Comparison of ENCODE assay signal across 8 cellular contexts in the genomic region with DNA sequence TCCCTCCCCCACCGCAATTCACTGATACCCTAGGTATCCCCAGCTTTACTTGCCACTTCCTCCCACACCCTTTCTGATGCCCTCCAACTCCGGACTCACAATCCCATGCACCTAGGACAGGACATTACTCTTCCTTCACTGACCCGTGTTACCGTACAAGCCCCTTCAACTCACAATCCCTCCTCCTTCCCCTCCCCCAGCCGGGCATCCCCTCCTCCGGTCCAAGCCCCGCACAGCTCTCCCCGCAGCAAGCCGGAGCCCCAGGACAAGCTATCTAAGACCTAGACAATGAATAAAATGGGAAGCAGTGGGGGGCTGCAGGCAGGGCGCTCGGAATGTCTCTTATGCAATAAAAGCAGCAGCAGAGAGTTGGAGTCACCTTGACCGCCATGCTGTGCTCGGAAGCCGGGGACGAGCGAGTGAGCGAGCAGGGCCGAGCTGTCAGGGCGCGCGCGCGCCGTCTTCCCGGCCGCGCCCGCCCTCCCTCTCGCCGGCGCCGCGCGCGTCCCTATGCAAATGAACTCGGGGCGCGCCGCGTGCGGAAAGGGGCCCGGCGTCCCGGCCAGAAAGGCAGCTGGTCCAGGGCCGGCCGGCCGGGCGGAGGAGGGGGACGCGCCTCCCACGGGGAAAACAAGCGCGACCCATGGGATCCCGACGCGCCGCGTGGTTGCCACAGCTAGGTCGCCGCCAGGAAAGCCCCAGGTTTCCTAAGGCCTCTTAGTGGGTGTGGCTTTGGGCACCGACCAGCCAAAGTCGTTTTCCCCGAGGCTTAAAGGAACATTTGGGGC. TPM values are rescaled to one million over a fixed set of nuclear protein-coding genes. Genes with fewer than 3 reads are reported as not detected.
DNase-seq lines count a peak whose midpoint lies in the region; ATAC-seq and TF ChIP-seq lines count a peak whose summit lies in the region.

A gene with protein sequence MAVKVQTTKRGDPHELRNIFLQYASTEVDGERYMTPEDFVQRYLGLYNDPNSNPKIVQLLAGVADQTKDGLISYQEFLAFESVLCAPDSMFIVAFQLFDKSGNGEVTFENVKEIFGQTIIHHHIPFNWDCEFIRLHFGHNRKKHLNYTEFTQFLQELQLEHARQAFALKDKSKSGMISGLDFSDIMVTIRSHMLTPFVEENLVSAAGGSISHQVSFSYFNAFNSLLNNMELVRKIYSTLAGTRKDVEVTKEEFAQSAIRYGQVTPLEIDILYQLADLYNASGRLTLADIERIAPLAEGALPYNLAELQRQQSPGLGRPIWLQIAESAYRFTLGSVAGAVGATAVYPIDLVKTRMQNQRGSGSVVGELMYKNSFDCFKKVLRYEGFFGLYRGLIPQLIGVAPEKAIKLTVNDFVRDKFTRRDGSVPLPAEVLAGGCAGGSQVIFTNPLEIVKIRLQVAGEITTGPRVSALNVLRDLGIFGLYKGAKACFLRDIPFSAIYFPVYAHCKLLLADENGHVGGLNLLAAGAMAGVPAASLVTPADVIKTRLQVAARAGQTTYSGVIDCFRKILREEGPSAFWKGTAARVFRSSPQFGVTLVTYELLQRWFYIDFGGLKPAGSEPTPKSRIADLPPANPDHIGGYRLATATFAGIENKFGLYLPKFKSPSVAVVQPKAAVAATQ (minus strand): TSS at position 421 of the 788 bp plus-strand sequence. CDS start 30 bp downstream, at position 391.

- peak; percentile 94 for DNase-seq in H7
- peak; percentile 77 for DNase-seq in M059J (ENCODE audit: low read depth)
- peak; percentile 85 for DNase-seq in SK-N-DZ (ENCODE audit: low spot score)
- DNase-seq in activated naive CD4-positive, alpha-beta T cell treated with Interleukin-2 at 50 U/mL for 16 hours, result peak; percentile 72
- DNase-seq in neuronal stem cell (ENCODE audit: low spot score), result peak; percentile 74

- H4K91ac ChIP-seq in neuronal stem cell (ENCODE audit: low read depth, low read length, poor library complexity), result no peak within 1 kb of the TSS

- H3K4me3 ChIP-seq in H7 (ENCODE audit: insufficient read depth, low read depth, low read length) (peak within 1 kb of the TSS; percentile 65), gastroesophageal sphincter (peak within 1 kb of the TSS; percentile 82 to 94), neuronal stem cell (ENCODE audit: low read length in 2 of 2) (peak within 1 kb of the TSS; percentile 65 to 82), subcutaneous abdominal adipose tissue (ENCODE audit: low read depth in 1 of 5, low read length in 5 of 5) (peak within 1 kb of the TSS; percentile 85 to 99 (median 98))

- peak within 1 kb of the TSS; percentile 95 for H3K9ac ChIP-seq in ES-I3 (ENCODE audit: low read depth, low read length)
- peak within 1 kb of the TSS; percentile 55 for H3K9ac ChIP-seq in neuronal stem cell (ENCODE audit: low read depth, low read length, poor library complexity)
- H3K9ac ChIP-seq in subcutaneous abdominal adipose tissue (ENCODE audit: low read length in 5 of 5), result peak within 1 kb of the TSS; percentile 57 to 86 (median 80)

- peaks cover 4% of the 10 kb centered on the region; the same call in 1 of the 2 replicates for H3K4me1 ChIP-seq in ES-I3 (ENCODE audit: insufficient read depth, low read length)
- H3K4me1 ChIP-seq in gastroesophageal sphincter, result peaks cover 5 to 63% (median 5%) of the 10 kb centered on the region in 3 donors
- H3K4me1 ChIP-seq in neuronal stem cell (ENCODE audit: control insufficient read depth in 2 of 2, insufficient read depth in 1 of 2, low read depth in 1 of 2, low read length in 2 of 2), result peaks cover 2 to 6% of the 10 kb centered on the region in 2 donors
- peaks cover 0 to 17% (median 16%) of the 10 kb centered on the region in 5 donors for H3K4me1 ChIP-seq in subcutaneous abdominal adipose tissue (ENCODE audit: control insufficient read depth in 5 of 5, insufficient read depth in 5 of 5, low read length in 5 of 5)

- H3K18ac ChIP-seq in neuronal stem cell (ENCODE audit: low read length), result peak within 1 kb of the TSS; percentile 90

- peak; percentile 95 for ATAC-seq in gastroesophageal sphincter

- H3K14ac ChIP-seq in neuronal stem cell (ENCODE audit: low read length), result no peak within 1 kb of the TSS

- H3K9me3 ChIP-seq in ES-I3 (ENCODE audit: control insufficient read depth, insufficient read depth, low read length), result 0 out of 2 replicates have a peak, but pooled peaks cover 3% of the 10 kb centered on the region
- H3K9me3 ChIP-seq in gastroesophageal sphincter, result no peaks in the 10 kb centered on the region
- H3K9me3 ChIP-seq in neuronal stem cell (replicated peaks in 1 of 2; ENCODE audit: control insufficient read depth in 2 of 2, insufficient read depth in 1 of 2, low read depth in 1 of 2, low read length in 2 of 2), result peaks cover 3 to 4% of the 10 kb centered on the region in 2 donors
- no peaks in the 10 kb centered on the region for H3K9me3 ChIP-seq in subcutaneous abdominal adipose tissue (ENCODE audit: control insufficient read depth in 5 of 5, low read length in 5 of 5)

- peak; percentile 72 to 84 for TF ChIP-seq POLR2A in gastroesophageal sphincter (IDR thresholded peaks at IDR 0.05)

- H2BK12ac ChIP-seq in neuronal stem cell (ENCODE audit: low read length), result no peak within 1 kb of the TSS

- no peaks in the 10 kb centered on the region for H3K27me3 ChIP-seq in H7 (ENCODE audit: control insufficient read depth, insufficient read depth, low read length)
- no peaks in the 10 kb centered on the region for H3K27me3 ChIP-seq in gastroesophageal sphincter
- H3K27me3 ChIP-seq in neuronal stem cell (ENCODE audit: control insufficient read depth in 3 of 3, insufficient read depth in 3 of 3, low read depth in 1 of 3, low read length in 3 of 3), result no peaks in the 10 kb centered on the region
- no peaks in the 10 kb centered on the region for H3K27me3 ChIP-seq in subcutaneous abdominal adipose tissue (ENCODE audit: control insufficient read depth in 5 of 5, insufficient read depth in 4 of 5, low read length in 5 of 5)

- H2BK120ac ChIP-seq in neuronal stem cell (ENCODE audit: low read depth, low read length), result no peak within 1 kb of the TSS

- 0% methylated on average over 4 of the region's 63 CpGs for WGBS in gastroesophageal sphincter (ENCODE audit: low coverage in 1 of 2), 2 donors
- WGBS in neuronal stem cell (ENCODE audit: extremely low coverage in 2 of 2, insufficient read length in 2 of 2, insufficient replicate concordance in 1 of 2), 2 donors, result no CpG with 5 or more reads among the region's 63 CpGs

- H2AFZ ChIP-seq in neuronal stem cell (ENCODE audit: low read length), result peak within 1 kb of the TSS; percentile 99

- no peak within 1 kb of the TSS for H2BK15ac ChIP-seq in neuronal stem cell (ENCODE audit: low read length)

- H2BK5ac ChIP-seq in neuronal stem cell (ENCODE audit: low read length), result no peak within 1 kb of the TSS

- no peak within 1 kb of the TSS for H2AK5ac ChIP-seq in neuronal stem cell (ENCODE audit: low read depth, low read length)

- H3K79me1 ChIP-seq in neuronal stem cell (ENCODE audit: low read depth, low read length), result no peaks in the 10 kb centered on the region

- H3K36me3 ChIP-seq in ES-I3 (ENCODE audit: insufficient read depth, low read length) (no peaks in the 10 kb centered on the region), H7 (replicated peaks; ENCODE audit: control insufficient read depth, insufficient read depth, low read length) (no peaks in the 10 kb centered on the region), gastroesophageal sphincter (peaks cover 0 to 8% of the 10 kb centered on the region in 2 donors), neuronal stem cell (replicated peaks in 1 of 2; ENCODE audit: control insufficient read depth in 2 of 2, insufficient read depth in 2 of 2, low read length in 2 of 2) (peaks cover 0 to 4% of the 10 kb centered on the region in 2 donors), subcutaneous abdominal adipose tissue (ENCODE audit: control insufficient read depth in 5 of 5, insufficient read depth in 5 of 5, low read length in 5 of 5) (peaks cover 0 to 3% (median 0%) of the 10 kb centered on the region in 5 donors)

- no peak within 1 kb of the TSS for H4K8ac ChIP-seq in neuronal stem cell (ENCODE audit: low read depth, low read length)

- TF ChIP-seq EP300 in gastroesophageal sphincter (IDR thresholded peaks at IDR 0.05), result no peak

- peak within 1 kb of the TSS; percentile 74 to 88 (median 86) for H3K27ac ChIP-seq in gastroesophageal sphincter
- no peak within 1 kb of the TSS for H3K27ac ChIP-seq in neuronal stem cell (replicated peaks; ENCODE audit: low read length)
- peak within 1 kb of the TSS; percentile 78 for H3K27ac ChIP-seq in subcutaneous abdominal adipose tissue (ENCODE audit: low read depth, low read length)

- no peak within 1 kb of the TSS for H3K4ac ChIP-seq in neuronal stem cell (ENCODE audit: low read length)

- no peak within 1 kb of the TSS for H3K23ac ChIP-seq in neuronal stem cell (ENCODE audit: low read depth, low read length, poor library complexity)

- peak within 1 kb of the TSS; percentile 63 for H3K4me2 ChIP-seq in neuronal stem cell (ENCODE audit: insufficient read depth, low read length, poor library complexity, severe bottlenecking)

- TF ChIP-seq CTCF in gastroesophageal sphincter (IDR thresholded peaks at IDR 0.05), result peak in 2 of 4 experiments; percentile 3 to 10

RNA-seq across cellular contexts. Expression of the gene that starts here (rescaled TPM):
- total RNA-seq in H7 (2014; rRNA removed; shearing (Covaris generic)), result 11.3 and 12.2 TPM in 2 replicates
- 25.1 and 32.3 TPM in 2 replicates for total RNA-seq in M059J (2014; rRNA removed; shearing (Covaris generic))
- polyA plus RNA-seq in SK-N-DZ (2014; cell fraction: cytosol; rRNA removed), result 15.6 and 22.0 TPM in 2 replicates
- 37.0 and 38.8 TPM in 2 replicates for polyA plus RNA-seq in SK-N-DZ (2014; cell fraction: nucleus; rRNA removed)
- 10 to 100 TPM; 54.9 to 82.7 (median 70.5) TPM for total RNA-seq in gastroesophageal sphincter
- 1.3 TPM for polyA plus RNA-seq in neuronal stem cell (2013, experiment 1 of 2)
- 1.5 TPM for polyA plus RNA-seq in neuronal stem cell (2013, experiment 2 of 2)
